ENCODE assay signal across 7 cellular contexts in the genomic region with DNA sequence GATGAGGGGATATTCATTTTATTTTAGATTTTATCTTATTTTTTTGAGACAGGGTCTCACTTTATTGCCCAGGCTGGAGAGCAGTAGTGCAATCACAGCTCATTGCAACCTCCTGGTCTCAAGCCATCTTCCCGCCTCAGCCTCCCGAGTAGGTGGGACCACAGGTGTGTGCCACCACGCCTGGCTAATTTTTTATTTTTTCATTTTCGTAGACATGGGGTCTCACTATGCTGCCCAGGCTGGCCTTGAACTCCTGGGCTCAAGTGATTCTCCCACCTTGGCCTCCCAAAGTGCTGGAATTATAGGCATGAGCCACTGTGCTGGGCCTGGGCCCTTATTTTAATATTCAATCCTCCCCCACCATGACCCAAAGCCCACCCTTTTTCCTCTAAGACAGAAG. TPM values are rescaled to one million over a fixed set of nuclear protein-coding genes. Genes with fewer than 3 reads are reported as not detected.
DNase-seq lines count a peak whose midpoint lies in the region; ATAC-seq lines count a peak whose summit lies in the region.
"Not testable (repeated sequence)": the region's sequence is repeated elsewhere in the genome, so short reads cannot be mapped to it uniquely, and the experiment has no call there.

No MANE protein-coding gene starts in this region.

- not testable (repeated sequence) for H3K27me3 Mint-ChIP-seq in IgD-negative memory B cell; T-helper 17 cell; activated naive CD8-positive, alpha-beta T cell treated with anti-CD3 and anti-CD28 coated beads, Interleukin-2, amount 10 ng/mL, durations not matched to agents 7 days and 5 days; dendritic cell treated with granulocyte-macrophage colony-stimulating factor and Interleukin-4, amounts not matched to agents 40 ng/mL and 50 ng/mL, for 4 days; naive B cell

- intact Hi-C loops in dendritic cell treated with granulocyte-macrophage colony-stimulating factor and Interleukin-4, amounts not matched to agents 40 ng/mL and 50 ng/mL, for 4 days (cut with micrococcal nuclease) = not testable (repeated sequence)

- H3K36me3 Mint-ChIP-seq in IgD-negative memory B cell; T-helper 17 cell (ENCODE audit: low read depth); activated naive CD8-positive, alpha-beta T cell treated with anti-CD3 and anti-CD28 coated beads, Interleukin-2, amount 10 ng/mL, durations not matched to agents 7 days and 5 days; naive B cell: not testable (repeated sequence)
- peaks cover 69% of the 10 kb centered on the region for H3K36me3 Mint-ChIP-seq in dendritic cell treated with granulocyte-macrophage colony-stimulating factor and Interleukin-4, amounts not matched to agents 40 ng/mL and 50 ng/mL, for 4 days (ENCODE audit: low read depth)
- peaks cover 29% of the 10 kb centered on the region for H3K36me3 Mint-ChIP-seq in stimulated activated effector memory CD8-positive, alpha-beta T cell treated with anti-CD3 and anti-CD28 coated beads, Interleukin-12 subunit alpha, Interleukin-12 subunit beta, amount 100 ng/mL, for 72 hours

- H3K27ac ChIP-seq in BLaER1 treated with 17β-estradiol and CSF1 and Interleukin-3, amounts not matched to agents 10 nM and 100 nM = peak overlapping the region in 7 of 11 experiments; percentile 31 to 72 (median 64); a peak in 11 of 22 replicates

- peak overlapping the region; percentile 50 to 90 (median 65); a peak in 21 of 22 replicates for H3K4me2 ChIP-seq in BLaER1 treated with 17β-estradiol and CSF1 and Interleukin-3, amounts not matched to agents 10 nM and 100 nM

- not testable (repeated sequence) for DNase-seq in T-helper 17 cell; activated naive CD8-positive, alpha-beta T cell treated with anti-CD3 and anti-CD28 coated beads, Interleukin-2, amount 10 ng/mL, durations not matched to agents 7 days and 5 days; naive B cell; stimulated activated effector memory CD8-positive, alpha-beta T cell treated with anti-CD3 and anti-CD28 coated beads, Interleukin-12 subunit alpha, Interleukin-12 subunit beta, amount 100 ng/mL, for 72 hours (ENCODE audit: low spot score in 2 of 2)

- not testable (repeated sequence) for H3K36me3 ChIP-seq in BLaER1 treated with 17β-estradiol and CSF1 and Interleukin-3, amounts not matched to agents 10 nM and 100 nM

- H3K4me1 Mint-ChIP-seq in IgD-negative memory B cell (peaks cover 13 to 17% (median 14%) of the 10 kb centered on the region in 3 donors), T-helper 17 cell (peaks cover 16% of the 10 kb centered on the region), naive B cell (peaks cover 22 to 52% (median 32%) of the 10 kb centered on the region in 3 donors)
- not testable (repeated sequence) for H3K4me1 Mint-ChIP-seq in activated naive CD8-positive, alpha-beta T cell treated with anti-CD3 and anti-CD28 coated beads, Interleukin-2, amount 10 ng/mL, durations not matched to agents 7 days and 5 days
- H3K4me1 Mint-ChIP-seq in dendritic cell treated with granulocyte-macrophage colony-stimulating factor and Interleukin-4, amounts not matched to agents 40 ng/mL and 50 ng/mL, for 4 days (ENCODE audit: low read depth) = peaks cover 56% of the 10 kb centered on the region
- peaks cover 12% of the 10 kb centered on the region for H3K4me1 Mint-ChIP-seq in stimulated activated effector memory CD8-positive, alpha-beta T cell treated with anti-CD3 and anti-CD28 coated beads, Interleukin-12 subunit alpha, Interleukin-12 subunit beta, amount 100 ng/mL, for 72 hours

- H4K20me1 ChIP-seq in BLaER1 treated with 17β-estradiol and CSF1 and Interleukin-3, amounts not matched to agents 10 nM and 100 nM = not testable (repeated sequence)

- H3K4me1 ChIP-seq in BLaER1 treated with 17β-estradiol and CSF1 and Interleukin-3, amounts not matched to agents 10 nM and 100 nM = peaks cover 30 to 70% (median 55%) of the 10 kb centered on the region in 10 experiments

- not testable (repeated sequence) for H3K9me3 Mint-ChIP-seq in IgD-negative memory B cell; activated naive CD8-positive, alpha-beta T cell treated with anti-CD3 and anti-CD28 coated beads, Interleukin-2, amount 10 ng/mL, durations not matched to agents 7 days and 5 days; dendritic cell treated with granulocyte-macrophage colony-stimulating factor and Interleukin-4, amounts not matched to agents 40 ng/mL and 50 ng/mL, for 4 days; naive B cell; stimulated activated effector memory CD8-positive, alpha-beta T cell treated with anti-CD3 and anti-CD28 coated beads, Interleukin-12 subunit alpha, Interleukin-12 subunit beta, amount 100 ng/mL, for 72 hours

- H3K9ac ChIP-seq in BLaER1 treated with 17β-estradiol and CSF1 and Interleukin-3, amounts not matched to agents 10 nM and 100 nM = peak overlapping the region in 4 of 11 experiments; percentile 21 to 47 (median 34); a peak in 3 of 22 replicates

- not testable (repeated sequence) for H3K4me3 ChIP-seq in BLaER1 treated with 17β-estradiol and CSF1 and Interleukin-3, amounts not matched to agents 10 nM and 100 nM

- not testable (repeated sequence) for H3K27me3 ChIP-seq in BLaER1 treated with 17β-estradiol and CSF1 and Interleukin-3, amounts not matched to agents 10 nM and 100 nM

- H3K27ac Mint-ChIP-seq in IgD-negative memory B cell = peak overlapping the region in 2 of 3 donors; percentile 22 to 67
- H3K27ac Mint-ChIP-seq in T-helper 17 cell = peak overlapping the region; percentile 90
- H3K27ac Mint-ChIP-seq in activated naive CD8-positive, alpha-beta T cell treated with anti-CD3 and anti-CD28 coated beads, Interleukin-2, amount 10 ng/mL, durations not matched to agents 7 days and 5 days = peak overlapping the region; percentile 51
- peak overlapping the region; percentile 81 for H3K27ac Mint-ChIP-seq in dendritic cell treated with granulocyte-macrophage colony-stimulating factor and Interleukin-4, amounts not matched to agents 40 ng/mL and 50 ng/mL, for 4 days
- H3K27ac Mint-ChIP-seq in naive B cell = peak overlapping the region; percentile 67 to 97 (median 94)
- peak overlapping the region; percentile 78 for H3K27ac Mint-ChIP-seq in stimulated activated effector memory CD8-positive, alpha-beta T cell treated with anti-CD3 and anti-CD28 coated beads, Interleukin-12 subunit alpha, Interleukin-12 subunit beta, amount 100 ng/mL, for 72 hours

- POLR2A ChIA-PET in activated naive CD8-positive, alpha-beta T cell treated with anti-CD3 and anti-CD28 coated beads, Interleukin-2, amount 10 ng/mL, durations not matched to agents 7 days and 5 days (lab: Charles Lee) = interaction anchor here (0.6 kb wide), 1 partner anchor 28 kb away, joined by 3 read pairs; no protein-coding TSS in a partner anchor

- ATAC-seq in T-helper 17 cell; activated naive CD8-positive, alpha-beta T cell treated with anti-CD3 and anti-CD28 coated beads, Interleukin-2, amount 10 ng/mL, durations not matched to agents 7 days and 5 days (ENCODE audit: low read depth); naive B cell (ENCODE audit: low read depth in 2 of 2); stimulated activated effector memory CD8-positive, alpha-beta T cell treated with anti-CD3 and anti-CD28 coated beads, Interleukin-12 subunit alpha, Interleukin-12 subunit beta, amount 100 ng/mL, for 72 hours: not testable (repeated sequence)

- H3K9me3 ChIP-seq in BLaER1 treated with 17β-estradiol and CSF1 and Interleukin-3, amounts not matched to agents 10 nM and 100 nM (replicated peaks in 1 of 11); T-helper 17 cell (ENCODE audit: control insufficient read depth, low read length, poor library complexity, severe bottlenecking): not testable (repeated sequence)

- H3K4me3 Mint-ChIP-seq in IgD-negative memory B cell; T-helper 17 cell; activated naive CD8-positive, alpha-beta T cell treated with anti-CD3 and anti-CD28 coated beads, Interleukin-2, amount 10 ng/mL, durations not matched to agents 7 days and 5 days; dendritic cell treated with granulocyte-macrophage colony-stimulating factor and Interleukin-4, amounts not matched to agents 40 ng/mL and 50 ng/mL, for 4 days; naive B cell; stimulated activated effector memory CD8-positive, alpha-beta T cell treated with anti-CD3 and anti-CD28 coated beads, Interleukin-12 subunit alpha, Interleukin-12 subunit beta, amount 100 ng/mL, for 72 hours: not testable (repeated sequence)

RNA-seq across cellular contexts. Expression of a gene that starts 11.0 kb away (rescaled TPM):
- polyA plus RNA-seq in IgD-negative memory B cell = 43.0 TPM
- 10 to 100 TPM; 63.8 to 64.6 TPM for total RNA-seq in T-helper 17 cell
- 100 to 1,000 TPM in 1 of 2 experiments, 10 to 100 TPM in 1; 99.0 to 108 TPM for total RNA-seq in activated naive CD8-positive, alpha-beta T cell treated with anti-CD3 and anti-CD28 coated beads, Interleukin-2, amount 10 ng/mL, durations not matched to agents 7 days and 5 days
- 10 to 100 TPM; 16.3 to 36.5 (median 20.4) TPM for polyA plus RNA-seq in naive B cell (ENCODE audit: low read depth in 6 of 6)
